ENCODE assay signal across 8 cellular contexts in genomic region chr4:158722291-158722916, GRCh38. TPM values are rescaled to one million over a fixed set of nuclear protein-coding genes. Genes with fewer than 3 reads are reported as not detected.
DNase-seq lines count a peak whose midpoint lies in the region; ATAC-seq and TF ChIP-seq lines count a peak whose summit lies in the region.

No MANE protein-coding gene starts in this region.

- peaks cover 24% of the 10 kb centered on the region for H3K36me3 ChIP-seq in CD4-positive, alpha-beta memory T cell (ENCODE audit: insufficient read depth, low read length)
- H3K36me3 ChIP-seq in KMS-11 (ENCODE audit: insufficient read depth) = no peaks in the 10 kb centered on the region; the same call in 1 of the 2 replicates

- H3K9me3 ChIP-seq in CD4-positive, alpha-beta memory T cell (ENCODE audit: control insufficient read depth in 1 of 2, low read length in 2 of 2) = no peaks in the 10 kb centered on the region

- H3K4me3 ChIP-seq in CD4-positive, alpha-beta memory T cell (ENCODE audit: low read length in 2 of 2) = peak overlapping the region; percentile 63 to 89
- H3K4me3 ChIP-seq in KMS-11 (IDR thresholded peaks at IDR 0.05; ENCODE audit: insufficient read depth, low read depth, low read length) (peak overlapping the region; percentile 24), fibroblast of villous mesenchyme (ENCODE audit: low read depth, low read length) (peak overlapping the region; percentile 98)

- H3K27ac Mint-ChIP-seq in CD4-positive, alpha-beta memory T cell = peak overlapping the region; percentile 95 to 100 (median 99)
- peak overlapping the region; percentile 94 for H3K27ac Mint-ChIP-seq in activated CD8-positive, alpha-beta T cell treated with anti-CD3 and anti-CD28 coated beads, Interleukin-2, amount 10 ng/mL, durations not matched to agents 7 days and 5 days
- H3K27ac Mint-ChIP-seq in neural crest cell (ENCODE audit: unreplicated experiment) = peak overlapping the region; percentile 85

- H3K36me3 Mint-ChIP-seq in CD4-positive, alpha-beta memory T cell = peaks cover 28 to 53% of the 10 kb centered on the region in 2 donors
- peaks cover 43% of the 10 kb centered on the region for H3K36me3 Mint-ChIP-seq in activated CD8-positive, alpha-beta T cell treated with anti-CD3 and anti-CD28 coated beads, Interleukin-2, amount 10 ng/mL, durations not matched to agents 7 days and 5 days (ENCODE audit: low read depth)
- peaks cover 12% of the 10 kb centered on the region for H3K36me3 Mint-ChIP-seq in neural crest cell (ENCODE audit: low read depth)

- ATAC-seq in GM19452 (IDR thresholded peaks at IDR 0.05; ENCODE audit: unreplicated experiment) (peak; percentile 7), HG02623 (IDR thresholded peaks at IDR 0.05; ENCODE audit: unreplicated experiment) (no peak), HG02763 (IDR thresholded peaks at IDR 0.05; ENCODE audit: unreplicated experiment) (no peak)
- peak; percentile 13 for ATAC-seq in activated CD8-positive, alpha-beta T cell treated with anti-CD3 and anti-CD28 coated beads, Interleukin-2, amount 10 ng/mL, durations not matched to agents 7 days and 5 days

- H3K79me2 ChIP-seq in KMS-11 (ENCODE audit: insufficient read depth, low read depth) = peaks cover 30% of the 10 kb centered on the region

- TF ChIP-seq CTCF in KMS-11 (conservative IDR thresholded peaks at IDR 0.05; ENCODE audit: low read depth, low read length) (no peak), fibroblast of villous mesenchyme (IDR thresholded peaks at IDR 0.05; ENCODE audit: insufficient read depth, low read depth, low read length) (no peak), neural crest cell (conservative IDR thresholded peaks at IDR 0.05) (no peak)

- H3K4me1 ChIP-seq in CD4-positive, alpha-beta memory T cell (ENCODE audit: insufficient read depth, low read length) = peaks cover 24% of the 10 kb centered on the region
- peaks cover 17% of the 10 kb centered on the region for H3K4me1 ChIP-seq in KMS-11 (ENCODE audit: low read depth, poor library complexity, severe bottlenecking)

- H3K27me3 ChIP-seq in CD4-positive, alpha-beta memory T cell (ENCODE audit: insufficient read depth, low read length) = no peaks in the 10 kb centered on the region
- no peaks in the 10 kb centered on the region for H3K27me3 ChIP-seq in KMS-11 (ENCODE audit: insufficient read depth, low read depth)

- POLR2A ChIA-PET in CD4-positive, alpha-beta memory T cell (lab: Charles Lee; ENCODE audit: partially characterized antibody) = no interaction called here
- POLR2A ChIA-PET in activated CD8-positive, alpha-beta T cell treated with anti-CD3 and anti-CD28 coated beads, Interleukin-2, amount 10 ng/mL, durations not matched to agents 7 days and 5 days (lab: Charles Lee) = no interaction called here

- peak overlapping the region; percentile 82 for H3K9ac ChIP-seq in KMS-11

- CTCF ChIA-PET in CD4-positive, alpha-beta memory T cell (lab: Charles Lee; ENCODE audit: partially characterized antibody) = no interaction called here
- CTCF ChIA-PET in activated CD8-positive, alpha-beta T cell treated with anti-CD3 and anti-CD28 coated beads, Interleukin-2, amount 10 ng/mL, durations not matched to agents 7 days and 5 days (lab: Charles Lee) = interaction anchor here (1.2 kb wide), 1 partner anchor 12 kb away, joined by 4 read pairs; no protein-coding TSS in a partner anchor

- DNase-seq in CD4-positive, alpha-beta memory T cell = peak in 3 of 5 donors; percentile 6 to 20 (median 13)
- DNase-seq in activated CD8-positive, alpha-beta T cell treated with anti-CD3 and anti-CD28 coated beads, Interleukin-2, amount 10 ng/mL, durations not matched to agents 7 days and 5 days = no peak
- peak; percentile 48 for DNase-seq in fibroblast of villous mesenchyme (ENCODE audit: low read depth)
- DNase-seq in neural crest cell (ENCODE audit: low read depth, low spot score) = no peak

- peaks cover 0 to 4% of the 10 kb centered on the region in 2 donors for H3K27me3 Mint-ChIP-seq in CD4-positive, alpha-beta memory T cell
- no peaks in the 10 kb centered on the region for H3K27me3 Mint-ChIP-seq in activated CD8-positive, alpha-beta T cell treated with anti-CD3 and anti-CD28 coated beads, Interleukin-2, amount 10 ng/mL, durations not matched to agents 7 days and 5 days (ENCODE audit: low read depth)
- H3K27me3 Mint-ChIP-seq in neural crest cell (ENCODE audit: low read depth) = peaks cover 10% of the 10 kb centered on the region

- H2AFZ ChIP-seq in KMS-11 (ENCODE audit: low read depth) = peak overlapping the region; percentile 97

- H3K4me3 Mint-ChIP-seq in CD4-positive, alpha-beta memory T cell = peak overlapping the region; percentile 95 to 100 (median 98)
- peak overlapping the region; percentile 81 for H3K4me3 Mint-ChIP-seq in activated CD8-positive, alpha-beta T cell treated with anti-CD3 and anti-CD28 coated beads, Interleukin-2, amount 10 ng/mL, durations not matched to agents 7 days and 5 days
- H3K4me3 Mint-ChIP-seq in neural crest cell = peak overlapping the region; percentile 97

- H3K4me1 Mint-ChIP-seq in CD4-positive, alpha-beta memory T cell = peaks cover 27 to 47% (median 38%) of the 10 kb centered on the region in 4 donors
- H3K4me1 Mint-ChIP-seq in activated CD8-positive, alpha-beta T cell treated with anti-CD3 and anti-CD28 coated beads, Interleukin-2, amount 10 ng/mL, durations not matched to agents 7 days and 5 days (ENCODE audit: low read depth) = peaks cover 37% of the 10 kb centered on the region
- peaks cover 21% of the 10 kb centered on the region for H3K4me1 Mint-ChIP-seq in neural crest cell

- intact Hi-C loops in CD4-positive, alpha-beta memory T cell (cut with micrococcal nuclease) = loop anchor here (2.0 kb wide), 1 partner anchor 380 kb away; the partner anchor contains the start of gene RAPGEF2

- H3K4me2 ChIP-seq in KMS-11 = peak overlapping the region; percentile 93

- peak overlapping the region; percentile 93 for H3K27ac ChIP-seq in CD4-positive, alpha-beta memory T cell (ENCODE audit: low read depth, low read length)
- H3K27ac ChIP-seq in KMS-11 = peak overlapping the region; percentile 97

- no peaks in the 10 kb centered on the region for H4K20me1 ChIP-seq in KMS-11 (ENCODE audit: insufficient read depth)

- H3K9me3 Mint-ChIP-seq in CD4-positive, alpha-beta memory T cell = no peaks in the 10 kb centered on the region
- no peaks in the 10 kb centered on the region for H3K9me3 Mint-ChIP-seq in activated CD8-positive, alpha-beta T cell treated with anti-CD3 and anti-CD28 coated beads, Interleukin-2, amount 10 ng/mL, durations not matched to agents 7 days and 5 days (ENCODE audit: insufficient read depth)
- no peaks in the 10 kb centered on the region for H3K9me3 Mint-ChIP-seq in neural crest cell

RNA-seq across cellular contexts. Expression of gene PPID, which starts 0.8 kb away (rescaled TPM):
- 10 to 100 TPM; 30.2 to 32.0 TPM for total RNA-seq in CD4-positive, alpha-beta memory T cell
- 10 to 100 TPM; 49.4 to 54.8 TPM for polyA plus RNA-seq in CD4-positive, alpha-beta memory T cell
- total RNA-seq in activated CD8-positive, alpha-beta T cell treated with anti-CD3 and anti-CD28 coated beads, Interleukin-2, amount 10 ng/mL, durations not matched to agents 7 days and 5 days = 10 to 100 TPM; 33.9 to 39.8 TPM
- 15.8 and 27.2 TPM in 2 replicates for total RNA-seq in fibroblast of villous mesenchyme
- total RNA-seq in neural crest cell = 38.5 and 40.2 TPM in 2 replicates

RNA-seq across cellular contexts. Expression of gene FNIP2, which starts 46.4 kb away (rescaled TPM):
- total RNA-seq in CD4-positive, alpha-beta memory T cell = 1 to 10 TPM; 8.1 to 9.4 TPM
- polyA plus RNA-seq in CD4-positive, alpha-beta memory T cell = 1 to 10 TPM; 2.4 to 4.7 TPM
- total RNA-seq in activated CD8-positive, alpha-beta T cell treated with anti-CD3 and anti-CD28 coated beads, Interleukin-2, amount 10 ng/mL, durations not matched to agents 7 days and 5 days = 10 to 100 TPM; 13.1 to 13.7 TPM
- total RNA-seq in fibroblast of villous mesenchyme = 24.6 and 43.5 TPM in 2 replicates
- 30.5 and 31.1 TPM in 2 replicates for total RNA-seq in neural crest cell

RNA-seq across cellular contexts. Expression of gene ETFDH, which starts 50.3 kb away (rescaled TPM):
- total RNA-seq in CD4-positive, alpha-beta memory T cell = 10 to 100 TPM; 16.0 to 16.6 TPM
- 1 to 10 TPM; 5.8 to 9.4 TPM for polyA plus RNA-seq in CD4-positive, alpha-beta memory T cell
- 10 to 100 TPM; 19.5 to 21.2 TPM for total RNA-seq in activated CD8-positive, alpha-beta T cell treated with anti-CD3 and anti-CD28 coated beads, Interleukin-2, amount 10 ng/mL, durations not matched to agents 7 days and 5 days
- 20.9 and 25.9 TPM in 2 replicates for total RNA-seq in fibroblast of villous mesenchyme
- total RNA-seq in neural crest cell = 15.8 and 17.5 TPM in 2 replicates

RNA-seq across cellular contexts. Expression of gene C4orf46, which starts 50.7 kb away (rescaled TPM):
- 1 to 10 TPM; 4.0 to 4.4 TPM for total RNA-seq in CD4-positive, alpha-beta memory T cell
- polyA plus RNA-seq in CD4-positive, alpha-beta memory T cell = 1 to 10 TPM; 5.2 to 6.5 TPM
- total RNA-seq in activated CD8-positive, alpha-beta T cell treated with anti-CD3 and anti-CD28 coated beads, Interleukin-2, amount 10 ng/mL, durations not matched to agents 7 days and 5 days = 10 to 100 TPM; 16.0 to 17.7 TPM
- 13.2 and 19.0 TPM in 2 replicates for total RNA-seq in fibroblast of villous mesenchyme
- 28.4 and 30.1 TPM in 2 replicates for total RNA-seq in neural crest cell

Comparison
In these comparisons a context has a peak if more than half of its experiments do, and no peak if none do; other contexts are left out.
1. DNase-seq: peak in CD4-positive, alpha-beta memory T cell (3 of 5) and fibroblast of villous mesenchyme (single experiment); none in activated CD8-positive, alpha-beta T cell treated with anti-CD3 and anti-CD28 coated beads, Interleukin-2, amount 10 ng/mL, durations not matched to agents 7 days and 5 days (single experiment) and neural crest cell (single experiment).
2. H3K4me3 ChIP-seq: peak in every context shown above with its lines; median percentile 98 in fibroblast of villous mesenchyme; 76 in CD4-positive, alpha-beta memory T cell; 24 in KMS-11.
3. ATAC-seq: peak in GM19452 (single experiment) and activated CD8-positive, alpha-beta T cell treated with anti-CD3 and anti-CD28 coated beads, Interleukin-2, amount 10 ng/mL, durations not matched to agents 7 days and 5 days (single experiment); none in HG02623 (single experiment) and HG02763 (single experiment).
4. Peak in every context shown above with its lines, with median percentiles within 50 percentile points of each other: H3K27ac Mint-ChIP-seq and H3K4me3 Mint-ChIP-seq.